Comparison of ENCODE assay signal across 16 cellular contexts in the genomic region with DNA sequence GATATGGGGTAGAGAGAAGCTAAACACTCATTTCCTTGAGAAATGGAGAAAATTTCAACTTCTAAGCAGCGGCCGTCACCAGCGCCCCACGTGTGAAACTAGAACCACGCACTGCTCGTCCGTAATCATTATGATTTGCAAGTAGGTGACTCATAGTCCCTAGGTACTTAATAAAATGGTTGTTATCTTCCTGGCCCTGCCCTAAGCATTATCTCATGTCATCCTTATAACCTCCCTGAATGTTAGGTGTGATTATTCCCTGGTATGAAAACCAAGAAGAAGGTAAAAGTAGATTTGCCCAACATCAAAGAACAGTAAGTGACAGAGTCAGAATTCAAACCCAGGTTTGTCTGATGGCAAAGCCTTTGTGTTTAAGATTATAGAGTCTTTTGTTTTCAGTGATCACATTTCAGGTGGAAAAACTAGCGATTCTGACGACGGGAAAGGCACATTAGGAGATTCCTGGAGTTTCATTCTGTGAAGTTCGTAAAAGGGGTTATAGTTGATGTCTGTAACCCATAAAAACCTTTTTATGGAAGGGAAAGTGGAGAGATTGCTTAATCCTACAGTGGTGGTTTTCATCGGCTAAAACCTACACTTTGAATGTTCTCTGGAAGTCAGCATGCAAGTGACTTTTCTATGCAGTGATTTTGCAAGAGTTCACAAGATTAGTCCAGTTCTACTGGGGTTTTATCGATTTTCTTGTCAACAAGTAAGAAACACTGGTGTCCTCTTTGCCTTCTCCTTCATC.
DNase-seq lines count a peak whose midpoint lies in the region; TF ChIP-seq lines count a peak whose summit lies in the region.
"Had no signal": no experiment of that assay in that cellular context is flagged by ENCODE, and none has a peak within 500 bp of the region (broad histone marks: within the 10 kb centered on the region; RNA-seq: fewer than 3 reads in every experiment).

No MANE protein-coding gene starts in this region.

- intact Hi-C loops in transverse colon (cut with DNase I; ENCODE audit: low total_unique reads), result no loop called here

- in situ Hi-C loops in transverse colon (cut with MboI; ENCODE audit: low pct_ligation_motif_present in 1 of 4, low pct_unique_long_range_greater_than_20kb in 1 of 4, low sequenced_read_pairs in 3 of 4), result no loop called here

- no peak overlapping the region for H3K9ac ChIP-seq in smooth muscle cell (ENCODE audit: low read depth)

- H3K9me3 ChIP-seq in hepatocyte (ENCODE audit: low read depth) (no peaks in the 10 kb centered on the region), smooth muscle cell (replicated peaks; ENCODE audit: low read depth) (no peaks in the 10 kb centered on the region), transverse colon (no peaks in the 10 kb centered on the region)
- H3K9me3 ChIP-seq: SJSA1 had no signal

- peak; percentile 67 for DNase-seq in EH (ENCODE audit: low read depth)
- DNase-seq in NOMO-1 (lab: John Stamatoyannopoulos, UW; ENCODE audit: unreplicated experiment in 2 of 2), result peak; percentile 28 to 69
- DNase-seq in hepatocyte (ENCODE audit: low spot score), result no peak
- DNase-seq in smooth muscle cell (lab: John Stamatoyannopoulos, UW; ENCODE audit: unreplicated experiment), result no peak
- no peak for DNase-seq in NCI-H1694 (lab: John Stamatoyannopoulos, UW)
- DNase-seq in NCI-H2081 (lab: John Stamatoyannopoulos, UW), result no peak
- DNase-seq in transverse colon, result no peak
- DNase-seq: DMS79, H9, Karpas-422, MM.1S, NCI-H187 treated with DMSO at 0.1 percent for 48 hours, NCI-H345, NCI-H524 treated with DMSO at 0.1 percent for 48 hours had no signal

- H3K4me1 ChIP-seq in hepatocyte (ENCODE audit: insufficient read depth) (peaks cover 23% of the 10 kb centered on the region), smooth muscle cell (ENCODE audit: low read depth) (peaks cover 10% of the 10 kb centered on the region), transverse colon (peaks cover 6 to 21% (median 17%) of the 10 kb centered on the region in 4 donors)

- H3K4me3 ChIP-seq in hepatocyte, result no peak overlapping the region
- H3K4me3 ChIP-seq in smooth muscle cell, result no peak overlapping the region
- H3K4me3 ChIP-seq in transverse colon, result no peak overlapping the region
- H3K4me3 ChIP-seq: SJSA1 had no signal

- H3K4me2 ChIP-seq in hepatocyte (peak overlapping the region; percentile 12), smooth muscle cell (peak overlapping the region; percentile 52)

- TF ChIP-seq CTCF in hepatocyte (IDR thresholded peaks at IDR 0.05; ENCODE audit: poor library complexity), result no peak
- no peak for TF ChIP-seq CTCF in smooth muscle cell (IDR thresholded peaks at IDR 0.05; ENCODE audit: borderline replicate concordance, insufficient read depth, poor library complexity, severe bottlenecking)
- TF ChIP-seq CTCF in transverse colon (IDR thresholded peaks at IDR 0.05), result no peak

- no peaks in the 10 kb centered on the region for H3K36me3 ChIP-seq in hepatocyte (replicated peaks; ENCODE audit: insufficient read depth, low read depth)
- H3K36me3 ChIP-seq in smooth muscle cell (ENCODE audit: low read depth), result no peaks in the 10 kb centered on the region
- no peaks in the 10 kb centered on the region for H3K36me3 ChIP-seq in transverse colon

- TF ChIP-seq EP300 in transverse colon (IDR thresholded peaks at IDR 0.05; ENCODE audit: low read depth), result no peak

- no peaks in the 10 kb centered on the region for H3K79me2 ChIP-seq in hepatocyte
- H3K79me2 ChIP-seq in smooth muscle cell (ENCODE audit: low read depth), result no peaks in the 10 kb centered on the region

- H3K27me3 ChIP-seq in hepatocyte (no peaks in the 10 kb centered on the region), smooth muscle cell (ENCODE audit: low read depth) (no peaks in the 10 kb centered on the region), transverse colon (no peaks in the 10 kb centered on the region)
- H3K27me3 ChIP-seq: SJSA1 had no signal

- no peaks in the 10 kb centered on the region for H4K20me1 ChIP-seq in hepatocyte (ENCODE audit: insufficient read depth, poor library complexity, severe bottlenecking)
- H4K20me1 ChIP-seq in smooth muscle cell (ENCODE audit: low read depth), result no peaks in the 10 kb centered on the region

- H3K9me2 ChIP-seq in hepatocyte (replicated peaks; ENCODE audit: insufficient read depth), result no peaks in the 10 kb centered on the region

- 64% methylated on average over 13 of the region's 13 CpGs for WGBS in hepatocyte (ENCODE audit: low lambda C conversion rate, missing lambda C conversion rate)
- WGBS in smooth muscle cell (ENCODE audit: low lambda C conversion rate), result 32% methylated on average over 13 of the region's 13 CpGs
- 77 to 78% methylated on average over 13 of the region's 13 CpGs for WGBS in transverse colon (ENCODE audit: low coverage in 1 of 2), 2 donors

- H2AFZ ChIP-seq in hepatocyte (no peak overlapping the region), smooth muscle cell (ENCODE audit: low read depth) (no peak overlapping the region)

- TF ChIP-seq POLR2A in transverse colon (IDR thresholded peaks at IDR 0.05), result no peak

- H3K27ac ChIP-seq in hepatocyte (no peak overlapping the region), smooth muscle cell (ENCODE audit: low read depth) (no peak overlapping the region), transverse colon (no peak overlapping the region)
- H3K27ac ChIP-seq: C4-2B, SJSA1 had no signal

- peaks cover 12% of the 10 kb centered on the region for H3F3A ChIP-seq in smooth muscle cell (ENCODE audit: low read depth)

Comparison
In these comparisons a context has a peak if more than half of its experiments do, and no peak if none do; other contexts are left out.
1. DNase-seq: peak in EH (single experiment) and NOMO-1 (2 of 2); none in hepatocyte (single experiment), smooth muscle cell (single experiment), NCI-H1694 (single experiment), NCI-H2081 (0 of 2) and transverse colon (single experiment).